In the genomic region with DNA sequence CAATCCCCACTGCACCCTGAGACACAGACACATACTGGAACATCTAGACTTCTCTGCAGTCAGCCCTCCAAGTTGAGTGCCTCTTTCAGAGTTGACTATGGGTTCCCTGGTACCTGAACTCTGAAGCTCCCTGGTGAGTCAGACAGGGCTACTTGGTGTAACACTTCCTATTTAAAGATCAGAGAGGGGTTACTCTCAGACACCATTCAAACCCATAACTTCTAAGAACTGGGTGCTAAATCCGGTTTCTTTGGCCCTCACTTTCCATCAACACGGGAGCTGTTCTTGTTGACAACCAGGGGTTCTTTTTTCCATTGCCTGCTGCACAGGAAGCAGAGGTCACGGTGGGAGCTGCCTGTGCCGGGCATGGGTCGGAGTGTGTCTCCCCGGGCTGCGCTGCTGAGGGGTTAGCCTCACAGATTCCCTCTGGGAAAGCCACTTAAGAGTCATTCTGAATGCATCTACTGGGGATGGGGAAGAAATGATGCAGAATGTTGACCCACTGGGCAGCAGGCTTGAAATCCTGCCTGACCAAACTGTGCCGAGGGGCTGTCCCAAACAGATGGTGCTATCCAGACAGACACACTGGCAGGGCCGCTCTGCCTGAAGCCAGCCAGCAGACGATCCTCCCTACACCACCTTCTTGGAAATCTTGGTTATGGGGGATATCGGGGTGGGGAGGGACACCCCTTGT, we compare ENCODE assay signal across 8 cellular contexts.
DNase-seq lines count a peak whose midpoint lies in the region.

No MANE protein-coding gene starts in this region.

- no peaks in the 10 kb centered on the region for H3K27me3 Mint-ChIP-seq in T-helper 1 cell treated with Interleukin-12 subunit alpha and Interleukin-12 subunit beta and Interleukin-4 antibody, amounts not matched to agents 30 μg/mL and 1 μg/mL, for 36 hours (ENCODE audit: low read depth)

- peak overlapping the region; percentile 93 for H3K27ac Mint-ChIP-seq in T-helper 1 cell treated with Interleukin-12 subunit alpha and Interleukin-12 subunit beta and Interleukin-4 antibody, amounts not matched to agents 30 μg/mL and 1 μg/mL, for 36 hours

- peaks cover 43% of the 10 kb centered on the region for H3K4me1 Mint-ChIP-seq in T-helper 1 cell treated with Interleukin-12 subunit alpha and Interleukin-12 subunit beta and Interleukin-4 antibody, amounts not matched to agents 30 μg/mL and 1 μg/mL, for 36 hours (ENCODE audit: low read depth)

- no peaks in the 10 kb centered on the region for H3K27me3 ChIP-seq in adipocyte (replicated peaks; ENCODE audit: control insufficient read depth, insufficient read depth, low read length)

- no peak overlapping the region for H3K4me3 ChIP-seq in adipocyte (ENCODE audit: low read length)

- H3K9ac ChIP-seq in adipocyte (ENCODE audit: low read length) = no peak overlapping the region

- peaks cover 13% of the 10 kb centered on the region for H3K4me1 ChIP-seq in adipocyte (ENCODE audit: control insufficient read depth, insufficient read depth, low read length)

- H3K4me3 Mint-ChIP-seq in T-helper 1 cell treated with Interleukin-12 subunit alpha and Interleukin-12 subunit beta and Interleukin-4 antibody, amounts not matched to agents 30 μg/mL and 1 μg/mL, for 36 hours = peak overlapping the region; percentile 80

- DNase-seq in ELR (ENCODE audit: low read depth) (peak; percentile 39), adipocyte (ENCODE audit: low read depth) (peak; percentile 8), globus pallidus (ENCODE audit: low spot score) (no peak), NCI-H69 (lab: John Stamatoyannopoulos, UW) (no peak), 8988T (no peak), KG1 (lab: John Stamatoyannopoulos, UW) (no peak)
- peak; percentile 36 for DNase-seq in stimulated activated CD4-positive, alpha-beta T cell treated with anti-CD3 and anti-CD28 coated beads, Interleukin-12 subunit alpha, Interleukin-12 subunit beta, amount 100 ng/mL, for 4 hours

- H3K9me3 Mint-ChIP-seq in T-helper 1 cell treated with Interleukin-12 subunit alpha and Interleukin-12 subunit beta and Interleukin-4 antibody, amounts not matched to agents 30 μg/mL and 1 μg/mL, for 36 hours = no peaks in the 10 kb centered on the region

- H3K36me3 ChIP-seq in adipocyte (ENCODE audit: control insufficient read depth, insufficient read depth, low read length, severe bottlenecking) = no peaks in the 10 kb centered on the region

- H3K9me3 ChIP-seq in adipocyte (ENCODE audit: control insufficient read depth, low read length) = no peaks in the 10 kb centered on the region

- H3K36me3 Mint-ChIP-seq in T-helper 1 cell treated with Interleukin-12 subunit alpha and Interleukin-12 subunit beta and Interleukin-4 antibody, amounts not matched to agents 30 μg/mL and 1 μg/mL, for 36 hours (ENCODE audit: low read depth) = no peaks in the 10 kb centered on the region

Comparison
In these comparisons a context has a peak if more than half of its experiments do, and no peak if none do; other contexts are left out.
1. DNase-seq: peak in ELR (single experiment), adipocyte (single experiment) and stimulated activated CD4-positive, alpha-beta T cell treated with anti-CD3 and anti-CD28 coated beads, Interleukin-12 subunit alpha, Interleukin-12 subunit beta, amount 100 ng/mL, for 4 hours (single experiment); none in globus pallidus (single experiment), NCI-H69 (single experiment), 8988T (single experiment) and KG1 (single experiment).